22 cellular contexts compared by ENCODE assay signal in genomic region chr7:94095359-94096009, GRCh38.
"Had no signal": no experiment of that assay in that cellular context is flagged by ENCODE, and none has a peak within 500 bp of the region (broad histone marks: within the 10 kb centered on the region; RNA-seq: fewer than 3 reads in every experiment).

No MANE protein-coding gene starts in this region.

- H3K27ac ChIP-seq: body of pancreas, cardiac muscle cell, foreskin keratinocyte, lower lobe of right lung, sigmoid colon, transverse colon, uterus, VCaP had no signal

- H3K27me3 ChIP-seq: body of pancreas, cardiac muscle cell, sigmoid colon, transverse colon, uterus had no signal

- H3K4me3 ChIP-seq: body of pancreas, cardiac muscle cell, lower lobe of right lung, sigmoid colon, smooth muscle cell, transverse colon, uterus had no signal

- H3K9me3 ChIP-seq: body of pancreas, lower lobe of right lung, sigmoid colon, transverse colon, uterus had no signal

- H3K4me1 ChIP-seq: body of pancreas, foreskin keratinocyte, lower lobe of right lung, sigmoid colon, transverse colon, uterus had no signal

- DNase-seq: activated CD4-positive, alpha-beta memory T cell treated with anti-CD3 and anti-CD28 coated beads, Interleukin-2, amount 10 ng/mL, durations not matched to agents 7 days and 5 days; activated CD4-positive, alpha-beta T cell treated with anti-CD3 and anti-CD28 coated beads, Interleukin-2, amount 10 ng/mL, durations not matched to agents 24 days and 14 days; activated effector memory CD4-positive, alpha-beta T cell treated with Interleukin-2 at 50 U/mL for 16 hours; activated naive CD4-positive, alpha-beta T cell treated with anti-CD3 and anti-CD28 coated beads for 36 hours; activated naive CD8-positive, alpha-beta T cell treated with anti-CD3 and anti-CD28 coated beads, Interleukin-2, amount 10 ng/mL, durations not matched to agents 7 days and 5 days; activated T-cell treated with anti-CD3 and anti-CD28 coated beads, Interleukin-2, amount 50 U/mL, for 72 hours; body of pancreas; effector CD8-positive, alpha-beta T cell; erythroblast; foreskin keratinocyte; lower lobe of right lung; naive B cell; sigmoid colon; stimulated activated CD4-positive, alpha-beta T cell treated with anti-CD3 and anti-CD28 coated beads, Interleukin-15, amount 100 ng/mL, for 24 hours; transverse colon; uterus had no signal

- ATAC-seq: activated CD4-positive, CD25-positive, alpha-beta regulatory T cell treated with anti-CD3 and anti-CD28 coated beads, Interleukin-2, amount 50 U/mL, for 24 hours; activated T-cell treated with anti-CD3 and anti-CD28 coated beads, Interleukin-2, amount 50 U/mL, for 72 hours; body of pancreas; foreskin keratinocyte; left lobe of liver; lower lobe of right lung; stimulated activated memory B cell treated with anti-CD40 and anti-IgM and Interleukin-4, amounts not matched to agents 10 μg/mL and 1 μg/mL and 100 μg/mL, for 72 hours had no signal

- H3K36me3 ChIP-seq: cardiac muscle cell, lower lobe of right lung, sigmoid colon, transverse colon, uterus had no signal

- H3K4me2 ChIP-seq: smooth muscle cell had no signal
